In the genomic region with DNA sequence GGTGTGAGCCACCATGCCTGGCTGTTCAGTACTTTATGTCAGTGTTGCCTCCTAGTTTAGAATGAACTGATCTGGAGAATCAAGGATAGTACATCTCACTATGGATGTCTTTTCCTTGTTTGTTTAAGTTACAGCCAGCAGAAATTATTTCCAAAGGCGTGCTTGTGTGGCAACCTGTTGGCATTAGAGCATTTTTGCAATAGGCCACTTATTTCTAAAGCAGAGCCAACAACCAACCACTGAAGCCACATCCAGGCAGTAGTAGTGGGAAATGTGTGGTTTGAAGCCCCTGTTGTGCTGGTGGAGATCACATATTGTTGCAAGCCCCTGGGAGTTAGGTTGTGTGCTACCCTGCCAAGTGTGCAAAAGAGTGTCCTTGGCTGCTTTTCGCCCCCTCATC, we compare ENCODE assay signal across 19 cellular contexts. TPM values are rescaled to one million over a fixed set of nuclear protein-coding genes. Genes with fewer than 3 reads are reported as not detected.
A peak's percentile ranks its signal among the peaks of the same experiment; 100 is the strongest.
DNase-seq lines count a peak whose midpoint lies in the region; ATAC-seq and TF ChIP-seq lines count a peak whose summit lies in the region.
"Had no signal": no experiment of that assay in that cellular context is flagged by ENCODE, and none has a peak within 500 bp of the region (broad histone marks: within the 10 kb centered on the region; RNA-seq: fewer than 3 reads in every experiment).

No MANE protein-coding gene starts in this region.

- peaks cover 4% of the 10 kb centered on the region; the same call in 1 of the 2 replicates for H4K20me1 ChIP-seq in DOHH2 (ENCODE audit: control insufficient read depth, insufficient read depth, low read depth, low read length)

- H3K9ac ChIP-seq in skeletal muscle tissue (ENCODE audit: low read depth in 1 of 3, low read length in 3 of 3) = peak overlapping the region in 1 of 3 donors; percentile 8

- H3K4me1 Mint-ChIP-seq in WTC11 = peaks cover 68% of the 10 kb centered on the region

- H3K4me3 Mint-ChIP-seq in WTC11 = no peak overlapping the region
- H3K4me3 Mint-ChIP-seq: activated CD4-positive, alpha-beta memory T cell treated with anti-CD3 and anti-CD28 coated beads, Interleukin-2, amount 10 ng/mL, durations not matched to agents 7 days and 5 days; activated T-cell treated with anti-CD3 and anti-CD28 coated beads, Interleukin-2, amount 50 U/mL, for 72 hours; T-cell had no signal

- no peaks in the 10 kb centered on the region; the same call in 1 of the 2 replicates for H3K27me3 Mint-ChIP-seq in WTC11 (ENCODE audit: low read depth)
- H3K27me3 Mint-ChIP-seq: activated CD4-positive, alpha-beta memory T cell treated with anti-CD3 and anti-CD28 coated beads, Interleukin-2, amount 10 ng/mL, durations not matched to agents 7 days and 5 days; naive B cell; progenitor cell of endocrine pancreas; T-cell had no signal

- H3K36me3 ChIP-seq in DOHH2 (ENCODE audit: control insufficient read depth, low read length) (peaks cover 8% of the 10 kb centered on the region; the same call in 1 of the 2 replicates), gastroesophageal sphincter (no peaks in the 10 kb centered on the region), skeletal muscle tissue (ENCODE audit: control insufficient read depth in 3 of 3, insufficient read depth in 3 of 3, low read length in 3 of 3) (no peaks in the 10 kb centered on the region)
- H3K36me3 ChIP-seq: adrenal gland had no signal

- H3K9me3 Mint-ChIP-seq in WTC11 = peaks cover 10% of the 10 kb centered on the region
- H3K9me3 Mint-ChIP-seq: activated CD4-positive, alpha-beta memory T cell treated with anti-CD3 and anti-CD28 coated beads, Interleukin-2, amount 10 ng/mL, durations not matched to agents 7 days and 5 days; activated T-cell treated with anti-CD3 and anti-CD28 coated beads, Interleukin-2, amount 50 U/mL, for 72 hours; naive B cell; T-cell had no signal

- CTCF ChIA-PET in WTC11 (lab: Charles Lee) = no interaction called here

- H3K79me2 ChIP-seq in DOHH2 (ENCODE audit: control insufficient read depth, low read length) = peaks cover 85% of the 10 kb centered on the region

- ATAC-seq in WTC11 = no peak
- ATAC-seq in gastroesophageal sphincter = no peak
- no peak for ATAC-seq in GM19455 (IDR thresholded peaks at IDR 0.05; ENCODE audit: unreplicated experiment)
- no peak for ATAC-seq in GM18520 (IDR thresholded peaks at IDR 0.05; ENCODE audit: unreplicated experiment)
- ATAC-seq: activated T-cell treated with anti-CD3 and anti-CD28 coated beads, Interleukin-2, amount 50 U/mL, for 72 hours; Right ventricle myocardium inferior; T-cell had no signal

- POLR2A ChIA-PET in WTC11 (lab: Charles Lee) = no interaction called here

- H3K4me3 ChIP-seq in DOHH2 (ENCODE audit: low read length) = no peak overlapping the region
- H3K4me3 ChIP-seq in gastroesophageal sphincter = no peak overlapping the region
- H3K4me3 ChIP-seq in skeletal muscle tissue (ENCODE audit: low read length in 3 of 3) = peak overlapping the region in 2 of 3 donors; percentile 1 to 2
- H3K4me3 ChIP-seq: adrenal gland had no signal

- TF ChIP-seq CTCF in DOHH2 (IDR thresholded peaks at IDR 0.05; ENCODE audit: low read depth, low read length, poor library complexity, severe bottlenecking) (no peak), WTC11 (IDR thresholded peaks at IDR 0.05) (no peak), gastroesophageal sphincter (IDR thresholded peaks at IDR 0.05) (no peak)

- peak overlapping the region; percentile 16; the same call in 1 of the 2 replicates for H3K4me2 ChIP-seq in DOHH2 (ENCODE audit: low read length)

- H3K27ac Mint-ChIP-seq in WTC11 = peak overlapping the region; percentile 54
- H3K27ac Mint-ChIP-seq: activated CD4-positive, alpha-beta memory T cell treated with anti-CD3 and anti-CD28 coated beads, Interleukin-2, amount 10 ng/mL, durations not matched to agents 7 days and 5 days; activated T-cell treated with anti-CD3 and anti-CD28 coated beads, Interleukin-2, amount 50 U/mL, for 72 hours; naive B cell; progenitor cell of endocrine pancreas; T-cell had no signal

- 69 to 73% methylated on average over 2 of the region's 2 CpGs for WGBS in gastroesophageal sphincter (ENCODE audit: low coverage in 1 of 2), 2 donors

- no peaks in the 10 kb centered on the region; the same call in 1 of the 2 replicates for H3K27me3 ChIP-seq in DOHH2 (ENCODE audit: control insufficient read depth, low read length)
- no peaks in the 10 kb centered on the region for H3K27me3 ChIP-seq in gastroesophageal sphincter
- no peaks in the 10 kb centered on the region for H3K27me3 ChIP-seq in skeletal muscle tissue (ENCODE audit: control insufficient read depth in 3 of 3, insufficient read depth in 3 of 3, low read length in 3 of 3)
- H3K27me3 ChIP-seq: adrenal gland had no signal

- no peak for TF ChIP-seq EP300 in gastroesophageal sphincter (IDR thresholded peaks at IDR 0.05)

- TF ChIP-seq POLR2A in gastroesophageal sphincter (IDR thresholded peaks at IDR 0.05) = no peak

- H3K27ac ChIP-seq in DOHH2 (ENCODE audit: low read depth, low read length) (no peak overlapping the region), gastroesophageal sphincter (peak overlapping the region in 3 of 4 donors; percentile 44 to 98 (median 97)), skeletal muscle tissue (ENCODE audit: low read depth, low read length) (no peak overlapping the region)

- H3K36me3 Mint-ChIP-seq in WTC11 = peaks cover 5% of the 10 kb centered on the region
- H3K36me3 Mint-ChIP-seq: T-cell had no signal

- no peaks in the 10 kb centered on the region for H3K9me2 ChIP-seq in DOHH2 (replicated peaks; ENCODE audit: control insufficient read depth, low read length)

- H3K9me3 ChIP-seq in DOHH2 (ENCODE audit: control insufficient read depth, insufficient read depth, low read length) (no peaks in the 10 kb centered on the region), gastroesophageal sphincter (no peaks in the 10 kb centered on the region), skeletal muscle tissue (ENCODE audit: control insufficient read depth in 3 of 3, low read length in 3 of 3) (no peaks in the 10 kb centered on the region)
- H3K9me3 ChIP-seq: adrenal gland had no signal

- peaks cover 29% of the 10 kb centered on the region for H3K4me1 ChIP-seq in DOHH2 (ENCODE audit: control insufficient read depth, low read length)
- peaks cover 26 to 81% (median 27%) of the 10 kb centered on the region in 3 donors for H3K4me1 ChIP-seq in gastroesophageal sphincter
- peaks cover 12 to 31% (median 27%) of the 10 kb centered on the region in 3 donors for H3K4me1 ChIP-seq in skeletal muscle tissue (ENCODE audit: control insufficient read depth in 3 of 3, insufficient read depth in 3 of 3, low read length in 3 of 3)

- no peak for DNase-seq in WTC11 (ENCODE audit: low spot score)
- DNase-seq in stimulated activated CD4-positive, alpha-beta T cell treated with anti-CD3 and anti-CD28 coated beads, Interleukin-4, amount 100 ng/mL, for 24 hours = no peak
- no peak for DNase-seq in NCI-H446 treated with DMSO at 0.1 percent for 48 hours (lab: John Stamatoyannopoulos, UW)
- DNase-seq: activated CD4-positive, alpha-beta memory T cell treated with anti-CD3 and anti-CD28 coated beads, Interleukin-2, amount 10 ng/mL, durations not matched to agents 7 days and 5 days; activated T-cell treated with anti-CD3 and anti-CD28 coated beads, Interleukin-2, amount 50 U/mL, for 72 hours; cerebellar nuclear complex; naive B cell; NCI-H1048; NCI-H2171; stimulated activated CD4-positive, alpha-beta T cell treated with anti-CD3 and anti-CD28 coated beads, Interleukin-15, amount 100 ng/mL, for 24 hours; T-cell had no signal

- peaks cover 4% of the 10 kb centered on the region for H3F3A ChIP-seq in DOHH2 (ENCODE audit: control insufficient read depth, insufficient read depth)

TF ChIP-seq in WTC11, 78 proteins besides CTCF, POLR2A, EP300 and RAD21:
- TF ChIP-seq ZNF219 (CRISPR knock-in tag; IDR thresholded peaks at IDR 0.05; ENCODE audit: borderline replicate concordance) (no peak), FOXP1 (CRISPR knock-in tag; IDR thresholded peaks at IDR 0.05; ENCODE audit: borderline replicate concordance) (no peak), MYBL2 (CRISPR knock-in tag; IDR thresholded peaks at IDR 0.05) (no peak), TEAD4 (CRISPR knock-in tag; IDR thresholded peaks at IDR 0.05) (no peak)
- TF ChIP-seq, protein P1, sequence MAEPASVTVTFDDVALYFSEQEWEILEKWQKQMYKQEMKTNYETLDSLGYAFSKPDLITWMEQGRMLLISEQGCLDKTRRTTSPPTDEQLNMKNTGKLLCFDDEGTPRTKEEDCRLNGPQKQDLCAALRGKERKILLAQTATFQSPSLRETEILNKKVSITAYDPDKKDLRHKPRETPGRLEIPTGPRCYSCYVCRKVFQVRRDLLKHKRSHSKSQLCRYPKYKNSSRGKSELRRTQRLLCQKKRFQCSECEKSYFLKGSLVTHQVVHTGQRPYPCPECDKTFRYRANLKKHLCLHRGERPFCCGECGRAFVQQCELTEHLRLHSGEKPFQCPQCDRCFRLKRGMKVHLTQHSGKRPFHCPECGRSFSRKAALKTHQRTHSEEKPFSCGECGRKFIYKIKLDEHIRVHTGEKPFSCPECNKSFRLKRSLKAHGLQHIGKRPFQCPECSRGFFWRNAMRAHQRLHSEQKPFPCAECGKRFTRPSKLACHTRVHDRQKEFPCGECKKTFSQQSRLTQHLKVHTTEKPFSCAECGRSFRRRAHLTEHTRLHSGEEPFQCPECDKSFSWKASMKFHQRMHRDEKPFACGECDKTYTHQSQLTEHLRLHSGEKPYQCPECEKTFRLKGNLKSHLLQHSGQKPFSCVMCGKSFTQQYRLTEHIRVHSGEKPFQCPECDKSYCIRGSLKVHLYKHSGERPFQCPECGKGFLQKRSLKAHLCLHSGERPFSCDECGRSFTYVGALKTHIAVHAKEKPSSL (CRISPR knock-in tag; conservative IDR thresholded peaks at IDR 0.05) = no peak
- TF ChIP-seq, protein P2, sequence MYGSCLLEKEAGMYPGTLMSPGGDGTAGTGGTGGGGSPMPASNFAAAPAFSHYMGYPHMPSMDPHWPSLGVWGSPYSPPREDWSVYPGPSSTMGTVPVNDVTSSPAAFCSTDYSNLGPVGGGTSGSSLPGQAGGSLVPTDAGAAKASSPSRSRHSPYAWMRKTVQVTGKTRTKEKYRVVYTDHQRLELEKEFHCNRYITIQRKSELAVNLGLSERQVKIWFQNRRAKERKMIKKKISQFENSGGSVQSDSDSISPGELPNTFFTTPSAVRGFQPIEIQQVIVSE (CRISPR knock-in tag; IDR thresholded peaks at IDR 0.05; ENCODE audit: borderline replicate concordance) = no peak

RNA-seq across cellular contexts. Expression of a gene that starts 3.7 kb away (rescaled TPM):
- 41.8 to 46.8 TPM (median 44.3 TPM) in 3 replicates for total RNA-seq in WTC11 (2021)
- total RNA-seq in gastroesophageal sphincter = 100 to 1,000 TPM; 117 to 224 (median 170) TPM
- total RNA-seq in skeletal muscle tissue = 50.6 TPM

Comparison
In these comparisons a context has a peak if more than half of its experiments do, and no peak if none do; other contexts are left out.
1. H3K27ac ChIP-seq: peak in gastroesophageal sphincter (3 of 4); none in DOHH2 (single experiment) and skeletal muscle tissue (single experiment).
2. H3K4me3 ChIP-seq: peak in skeletal muscle tissue (2 of 3); none in DOHH2 (single experiment) and gastroesophageal sphincter (0 of 2).